In the genomic region with DNA sequence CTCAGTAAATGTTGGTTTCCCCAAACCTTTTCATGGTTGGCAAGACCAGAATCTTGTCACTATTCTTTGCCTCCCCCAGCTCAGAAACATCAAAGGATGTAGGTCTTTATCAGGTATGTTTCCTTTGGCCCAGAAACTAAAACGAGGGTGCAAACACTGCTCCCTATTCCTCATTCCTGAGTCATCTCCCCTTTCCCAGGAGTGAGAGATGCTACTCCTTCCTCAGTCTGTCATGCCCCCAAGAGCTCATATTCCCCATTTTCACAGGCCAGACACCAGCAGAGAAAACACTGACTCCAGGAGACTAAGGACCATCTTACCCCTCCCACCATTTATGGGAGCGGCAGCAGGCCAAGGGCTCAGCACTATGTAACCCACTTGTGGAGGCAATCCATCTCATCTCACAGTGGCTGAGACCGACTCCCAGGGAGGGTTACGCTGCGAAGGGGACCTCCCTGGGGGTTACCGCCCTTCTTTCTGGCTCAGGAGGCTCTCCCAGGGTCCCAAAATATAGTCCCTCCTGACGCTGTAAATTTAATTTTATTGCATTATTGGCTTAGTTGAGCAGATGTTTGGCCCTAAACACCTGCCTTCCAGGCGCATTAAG, we compare ENCODE assay signal across 9 cellular contexts. TPM values are rescaled to one million over a fixed set of nuclear protein-coding genes. Genes with fewer than 3 reads are reported as not detected.
A peak's percentile ranks its signal among the peaks of the same experiment; 100 is the strongest.
DNase-seq lines count a peak whose midpoint lies in the region; ATAC-seq and TF ChIP-seq lines count a peak whose summit lies in the region.
"Had no signal": no experiment of that assay in that cellular context is flagged by ENCODE, and none has a peak within 500 bp of the region (broad histone marks: within the 10 kb centered on the region; RNA-seq: fewer than 3 reads in every experiment).

No MANE protein-coding gene starts in this region.

- peaks cover 41% of the 10 kb centered on the region for H3K4me1 Mint-ChIP-seq in CD8-positive, alpha-beta T cell (ENCODE audit: low read depth)
- H3K4me1 Mint-ChIP-seq in MCF 10A (ENCODE audit: insufficient read depth, unreplicated experiment), result peaks cover 18% of the 10 kb centered on the region
- H3K4me1 Mint-ChIP-seq in nephron progenitor cell, result peaks cover 35% of the 10 kb centered on the region

- no peaks in the 10 kb centered on the region for H3K9me3 ChIP-seq in CD8-positive, alpha-beta T cell (ENCODE audit: low read length)

- H3K36me3 Mint-ChIP-seq in CD8-positive, alpha-beta T cell, result peaks cover 32% of the 10 kb centered on the region
- H3K36me3 Mint-ChIP-seq in MCF 10A (ENCODE audit: insufficient read depth, unreplicated experiment) (peaks cover 21% of the 10 kb centered on the region), nephron progenitor cell (ENCODE audit: low read depth) (peaks cover 73% of the 10 kb centered on the region)

- H3K4me3 ChIP-seq in CD8-positive, alpha-beta T cell (ENCODE audit: low read depth, low read length), result peak overlapping the region; percentile 94
- H3K4me3 ChIP-seq in KMS-11 (IDR thresholded peaks at IDR 0.05; ENCODE audit: insufficient read depth, low read depth, low read length), result no peak overlapping the region

- peak overlapping the region; percentile 27 for H3K27ac Mint-ChIP-seq in CD8-positive, alpha-beta T cell
- peak overlapping the region; percentile 61 for H3K27ac Mint-ChIP-seq in MCF 10A (ENCODE audit: low read depth, unreplicated experiment)
- no peak overlapping the region for H3K27ac Mint-ChIP-seq in nephron progenitor cell

- BruUV-seq in MCF 10A (replicated peaks; lab: Mats Ljungman, UMichigan), result no TSS peak

- peak overlapping the region; percentile 89 for H3K4me2 ChIP-seq in KMS-11

- CTCF ChIA-PET in CD8-positive, alpha-beta T cell (lab: Charles Lee), result interaction anchor here (1.1 to 1.6 kb wide), 3 partner anchors 46 to 338 kb away, joined by 3 to 5 read pairs (median 5); a partner anchor contains a TSS
- CTCF ChIA-PET in MCF 10A (lab: Yijun Ruan, JAX), result interaction anchor here (0.6 to 2.8 kb wide), 11 partner anchors 11 to 250 kb away, joined by 3 to 8 read pairs (median 3); a partner anchor contains a TSS

- H3K4me1 ChIP-seq in CD8-positive, alpha-beta T cell (ENCODE audit: insufficient read depth, low read length), result peaks cover 28% of the 10 kb centered on the region
- H3K4me1 ChIP-seq in KMS-11 (ENCODE audit: low read depth, poor library complexity, severe bottlenecking), result peaks cover 9% of the 10 kb centered on the region

- DNase-seq in CD8-positive, alpha-beta T cell, result no peak
- no peak for DNase-seq in MCF 10A (ENCODE audit: unreplicated experiment)
- no peak for DNase-seq in nephron progenitor cell
- no peak for DNase-seq in HUDEP-2 (lab: John Stamatoyannopoulos, UW; ENCODE audit: unreplicated experiment in 76 of 76)
- DNase-seq in germinal center (ENCODE audit: low spot score), result no peak
- no peak for DNase-seq in anterior cingulate cortex (lab: John Stamatoyannopoulos, UW)
- DNase-seq in NCI-H2107 (lab: John Stamatoyannopoulos, UW), result no peak
- DNase-seq: effector CD4-positive, alpha-beta T cell had no signal

- H3K27me3 Mint-ChIP-seq in CD8-positive, alpha-beta T cell (ENCODE audit: low read depth), result no peaks in the 10 kb centered on the region
- H3K27me3 Mint-ChIP-seq in MCF 10A (ENCODE audit: insufficient read depth, unreplicated experiment) (no peaks in the 10 kb centered on the region), nephron progenitor cell (ENCODE audit: low read depth, poor library complexity) (peaks cover 4% of the 10 kb centered on the region)

- H2AFZ ChIP-seq in KMS-11 (ENCODE audit: low read depth), result no peak overlapping the region

- ATAC-seq in CD8-positive, alpha-beta T cell, result no peak

- peaks cover 31% of the 10 kb centered on the region for H3K79me2 ChIP-seq in KMS-11 (ENCODE audit: insufficient read depth, low read depth)

- no peaks in the 10 kb centered on the region for H4K20me1 ChIP-seq in KMS-11 (ENCODE audit: insufficient read depth)

- no peaks in the 10 kb centered on the region for H3K27me3 ChIP-seq in CD8-positive, alpha-beta T cell (ENCODE audit: insufficient read depth, low read length)
- no peaks in the 10 kb centered on the region for H3K27me3 ChIP-seq in KMS-11 (ENCODE audit: insufficient read depth, low read depth)

- POLR2A ChIA-PET in CD8-positive, alpha-beta T cell (lab: Charles Lee), result interaction anchor here (0.6 to 1.8 kb wide), 2 partner anchors 31 to 420 kb away, joined by 4 to 7 read pairs; a partner anchor contains a TSS
- POLR2A ChIA-PET in MCF 10A (lab: Yijun Ruan, JAX), result interaction anchor here (0.7 to 3.9 kb wide), 11 partner anchors 11 to 246 kb away, joined by 3 to 44 read pairs (median 6); a partner anchor contains a TSS

- H3K4me3 Mint-ChIP-seq in CD8-positive, alpha-beta T cell, result peak overlapping the region; percentile 93
- H3K4me3 Mint-ChIP-seq in MCF 10A (ENCODE audit: unreplicated experiment) (peak overlapping the region; percentile 98), nephron progenitor cell (peak overlapping the region; percentile 93)

- intact Hi-C loops in CD8-positive, alpha-beta T cell (cut with DNase I, micrococcal nuclease), result no loop called here
- intact Hi-C loops in MCF 10A (cut with micrococcal nuclease), result loop anchor here (5.0 kb wide), 2 partner anchors 33 to 338 kb away; a partner anchor contains a TSS

- peak overlapping the region; percentile 93; the same call in 1 of the 2 replicates for H3K9ac ChIP-seq in KMS-11

- no peak overlapping the region for H3K27ac ChIP-seq in CD8-positive, alpha-beta T cell (ENCODE audit: low read depth, low read length)
- no peak overlapping the region for H3K27ac ChIP-seq in KMS-11

- no peak for TF ChIP-seq CTCF in CD8-positive, alpha-beta T cell (IDR thresholded peaks at IDR 0.05)
- no peak for TF ChIP-seq CTCF in KMS-11 (conservative IDR thresholded peaks at IDR 0.05; ENCODE audit: low read depth, low read length)
- no peak for TF ChIP-seq CTCF in MCF 10A (IDR thresholded peaks at IDR 0.05; ENCODE audit: unreplicated experiment)
- no peak for TF ChIP-seq CTCF in nephron progenitor cell (IDR thresholded peaks at IDR 0.05)

- no peaks in the 10 kb centered on the region for H3K9me3 Mint-ChIP-seq in CD8-positive, alpha-beta T cell
- peaks cover 6% of the 10 kb centered on the region for H3K9me3 Mint-ChIP-seq in MCF 10A (ENCODE audit: unreplicated experiment)
- peaks cover 36% of the 10 kb centered on the region for H3K9me3 Mint-ChIP-seq in nephron progenitor cell

- peaks cover 14% of the 10 kb centered on the region for H3K36me3 ChIP-seq in CD8-positive, alpha-beta T cell (ENCODE audit: insufficient read depth, low read length)
- no peaks in the 10 kb centered on the region for H3K36me3 ChIP-seq in KMS-11 (ENCODE audit: insufficient read depth)

RNA-seq across cellular contexts. Expression of a gene that starts 1.5 kb away (rescaled TPM):
- 10 to 100 TPM; 19.1 to 19.2 TPM for total RNA-seq in CD8-positive, alpha-beta T cell
- total RNA-seq in MCF 10A (2022), result 19.5 and 24.1 TPM in 2 replicates

RNA-seq across cellular contexts. Expression of a gene that starts 18.1 kb away (rescaled TPM):
- 1 to 10 TPM; 1.5 to 3.2 TPM for total RNA-seq in CD8-positive, alpha-beta T cell
- 28.4 and 31.6 TPM in 2 replicates for total RNA-seq in MCF 10A (2022)

RNA-seq across cellular contexts. Expression of a gene that starts 31.5 kb away (rescaled TPM):
- 10 to 100 TPM; 80.7 to 86.2 TPM for total RNA-seq in CD8-positive, alpha-beta T cell
- total RNA-seq in MCF 10A (2022), result 59.0 and 62.6 TPM in 2 replicates

RNA-seq across cellular contexts. Expression of a gene that starts 31.6 kb away (rescaled TPM):
- total RNA-seq in CD8-positive, alpha-beta T cell, result 10 to 100 TPM; 47.4 to 49.7 TPM
- 19.4 and 25.1 TPM in 2 replicates for total RNA-seq in MCF 10A (2022)

RNA-seq across cellular contexts. Expression of a gene that starts 35.9 kb away (rescaled TPM):
- total RNA-seq in CD8-positive, alpha-beta T cell, result 10 to 100 TPM; 49.3 to 51.5 TPM
- 43.5 and 55.0 TPM in 2 replicates for total RNA-seq in MCF 10A (2022)
